14 cellular contexts compared by ENCODE assay signal in the genomic region with DNA sequence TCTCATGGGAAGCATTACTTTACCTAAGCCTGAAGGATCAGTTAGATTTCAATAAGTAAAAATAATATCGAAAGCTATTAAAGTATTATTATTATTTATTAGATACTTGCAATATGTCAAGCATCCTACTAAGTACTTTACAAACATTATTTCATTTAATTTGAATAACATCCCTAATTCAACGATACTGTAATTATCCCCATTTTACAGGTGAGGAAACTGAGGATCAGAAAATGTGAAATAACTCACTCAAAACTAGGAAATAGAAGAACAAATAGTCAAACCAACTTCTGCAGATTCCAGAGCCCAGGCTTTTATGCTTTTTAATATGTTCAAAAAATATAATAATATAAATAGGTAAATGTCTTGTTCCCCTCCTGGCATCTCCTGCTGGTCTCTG. TPM values are rescaled to one million over a fixed set of nuclear protein-coding genes. Genes with fewer than 3 reads are reported as not detected.
A peak's percentile ranks its signal among the peaks of the same experiment; 100 is the strongest.
DNase-seq lines count a peak whose midpoint lies in the region; ATAC-seq and TF ChIP-seq lines count a peak whose summit lies in the region.
"Had no signal": no experiment of that assay in that cellular context is flagged by ENCODE, and none has a peak within 500 bp of the region (broad histone marks: within the 10 kb centered on the region; RNA-seq: fewer than 3 reads in every experiment).

No MANE protein-coding gene starts in this region.

- no peaks in the 10 kb centered on the region for H3K36me3 ChIP-seq in gastroesophageal sphincter
- H3K36me3 ChIP-seq: SJCRH30, WERI-Rb-1 had no signal

- no peak overlapping the region for H3K4me3 Mint-ChIP-seq in T-helper 17 cell
- H3K4me3 Mint-ChIP-seq in stimulated activated memory B cell treated with anti-CD40 and anti-IgM and Interleukin-4, amounts not matched to agents 10 μg/mL and 1 μg/mL and 100 μg/mL, for 72 hours = no peak overlapping the region

- TF ChIP-seq CTCF in GM12865 (IDR thresholded peaks at IDR 0.05; ENCODE audit: insufficient read depth, low read depth, low read length, missing control alignments) (no peak), foreskin keratinocyte (conservative IDR thresholded peaks at IDR 0.05) (no peak), gastroesophageal sphincter (IDR thresholded peaks at IDR 0.05) (no peak)

- WGBS in gastroesophageal sphincter (ENCODE audit: low coverage in 1 of 2), 2 donors = 93 to 95% methylated on average over 2 of the region's 2 CpGs

- DNase-seq in GM12865 (ENCODE audit: low read depth) (no peak), T-helper 17 cell (no peak), foreskin keratinocyte (no peak), pons (ENCODE audit: low spot score) (no peak)
- DNase-seq in stimulated activated CD8-positive, alpha-beta memory T cell treated with anti-CD3 and anti-CD28 coated beads, Interleukin-4, amount 100 ng/mL, for 48 hours = no peak
- DNase-seq: Calu3, KG1, NCI-H2029, retina had no signal

- H3K4me1 Mint-ChIP-seq in T-helper 17 cell = peaks cover 76% of the 10 kb centered on the region
- peaks cover 80% of the 10 kb centered on the region for H3K4me1 Mint-ChIP-seq in stimulated activated memory B cell treated with anti-CD40 and anti-IgM and Interleukin-4, amounts not matched to agents 10 μg/mL and 1 μg/mL and 100 μg/mL, for 72 hours

- no peaks in the 10 kb centered on the region for H3K36me3 Mint-ChIP-seq in T-helper 17 cell (ENCODE audit: low read depth)
- no peaks in the 10 kb centered on the region for H3K36me3 Mint-ChIP-seq in stimulated activated memory B cell treated with anti-CD40 and anti-IgM and Interleukin-4, amounts not matched to agents 10 μg/mL and 1 μg/mL and 100 μg/mL, for 72 hours

- H3K27me3 ChIP-seq in foreskin keratinocyte (no peaks in the 10 kb centered on the region), gastroesophageal sphincter (no peaks in the 10 kb centered on the region)
- H3K27me3 ChIP-seq: SJCRH30 had no signal

- no peaks in the 10 kb centered on the region for H3K9me3 ChIP-seq in T-helper 17 cell (ENCODE audit: control insufficient read depth, low read length, poor library complexity, severe bottlenecking)
- H3K9me3 ChIP-seq in gastroesophageal sphincter = no peaks in the 10 kb centered on the region
- H3K9me3 ChIP-seq: SJCRH30 had no signal

- no peaks in the 10 kb centered on the region for H3K9me3 Mint-ChIP-seq in stimulated activated memory B cell treated with anti-CD40 and anti-IgM and Interleukin-4, amounts not matched to agents 10 μg/mL and 1 μg/mL and 100 μg/mL, for 72 hours

- no peak for TF ChIP-seq POLR2A in gastroesophageal sphincter (IDR thresholded peaks at IDR 0.05)

- peak overlapping the region; percentile 100 for H3K27ac Mint-ChIP-seq in T-helper 17 cell
- H3K27ac Mint-ChIP-seq in stimulated activated memory B cell treated with anti-CD40 and anti-IgM and Interleukin-4, amounts not matched to agents 10 μg/mL and 1 μg/mL and 100 μg/mL, for 72 hours = peak overlapping the region; percentile 93

- ATAC-seq in T-helper 17 cell = no peak
- no peak for ATAC-seq in foreskin keratinocyte
- ATAC-seq in stimulated activated memory B cell treated with anti-CD40 and anti-IgM and Interleukin-4, amounts not matched to agents 10 μg/mL and 1 μg/mL and 100 μg/mL, for 72 hours = no peak
- no peak for ATAC-seq in GM21526 (IDR thresholded peaks at IDR 0.05; ENCODE audit: low FRiP score, unreplicated experiment)
- no peak for ATAC-seq in gastroesophageal sphincter

- H3K27ac ChIP-seq in foreskin keratinocyte (peak overlapping the region; percentile 80), gastroesophageal sphincter (no peak overlapping the region)
- H3K27ac ChIP-seq: SJCRH30, WERI-Rb-1 had no signal

- no peaks in the 10 kb centered on the region for H3K27me3 Mint-ChIP-seq in T-helper 17 cell
- H3K27me3 Mint-ChIP-seq in stimulated activated memory B cell treated with anti-CD40 and anti-IgM and Interleukin-4, amounts not matched to agents 10 μg/mL and 1 μg/mL and 100 μg/mL, for 72 hours = no peaks in the 10 kb centered on the region

- H3K4me1 ChIP-seq in foreskin keratinocyte (peaks cover 42% of the 10 kb centered on the region), gastroesophageal sphincter (peaks cover 0 to 52% (median 7%) of the 10 kb centered on the region in 3 donors)

- H3K4me3 ChIP-seq in GM12865 (ENCODE audit: low read depth, low read length) = peak overlapping the region; percentile 51
- no peak overlapping the region for H3K4me3 ChIP-seq in gastroesophageal sphincter
- H3K4me3 ChIP-seq: SJCRH30 had no signal

- TF ChIP-seq EP300 in gastroesophageal sphincter (IDR thresholded peaks at IDR 0.05) = no peak

RNA-seq across cellular contexts. Expression of gene PDCD4, which starts 10.3 kb away (rescaled TPM):
- total RNA-seq in T-helper 17 cell = 100 to 1,000 TPM; 307 TPM
- total RNA-seq in foreskin keratinocyte = 48.2 and 59.2 TPM in 2 replicates
- 39.8 and 43.8 TPM in 2 replicates for polyA plus RNA-seq in foreskin keratinocyte
- total RNA-seq in gastroesophageal sphincter = 10 to 100 TPM; 69.1 to 74.6 (median 72.2) TPM

RNA-seq across cellular contexts. Expression of gene BBIP1, which starts 57.5 kb away (rescaled TPM):
- 10 to 100 TPM; 30.8 to 36.4 TPM for total RNA-seq in T-helper 17 cell
- total RNA-seq in foreskin keratinocyte = 20.7 and 22.5 TPM in 2 replicates
- polyA plus RNA-seq in foreskin keratinocyte = 22.8 and 23.5 TPM in 2 replicates
- total RNA-seq in gastroesophageal sphincter = 10 to 100 TPM; 27.1 to 40.2 (median 28.7) TPM

RNA-seq across cellular contexts. Expression of gene SHOC2, which starts 57.9 kb away (rescaled TPM):
- total RNA-seq in T-helper 17 cell (10 to 100 TPM; 68.0 to 71.1 TPM), foreskin keratinocyte (29.0 and 30.5 TPM in 2 replicates), gastroesophageal sphincter (10 to 100 TPM; 50.5 to 66.0 (median 58.4) TPM)
- polyA plus RNA-seq in foreskin keratinocyte = 9.4 and 10.9 TPM in 2 replicates
